10 cellular contexts compared by ENCODE assay signal in the genomic region with DNA sequence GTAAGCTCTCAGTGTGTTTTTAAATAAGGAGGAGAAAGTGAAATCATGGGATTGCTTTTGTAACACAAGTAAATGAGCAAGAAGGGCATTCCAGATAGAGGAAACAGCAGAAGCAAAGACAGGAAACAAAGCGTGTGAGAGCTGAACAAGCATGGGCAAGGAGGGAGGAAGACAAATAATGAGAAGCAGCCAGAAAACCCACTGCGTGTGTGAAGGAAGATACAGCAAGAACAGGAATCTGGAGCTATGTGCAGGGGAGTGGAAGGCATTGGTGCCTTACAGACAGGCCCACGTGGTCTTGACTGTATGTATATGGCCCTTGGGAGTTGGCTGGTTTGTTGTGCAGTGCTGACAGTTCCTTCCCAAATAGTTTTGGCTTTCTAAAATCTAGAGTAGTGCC.
DNase-seq lines count a peak whose midpoint lies in the region; ATAC-seq lines count a peak whose summit lies in the region.
"Had no signal": no experiment of that assay in that cellular context is flagged by ENCODE, and none has a peak within 500 bp of the region (broad histone marks: within the 10 kb centered on the region; RNA-seq: fewer than 3 reads in every experiment).

No MANE protein-coding gene starts in this region.

- ATAC-seq in HG02642 (IDR thresholded peaks at IDR 0.05; ENCODE audit: poor library complexity, unreplicated experiment), result peak; percentile 64
- ATAC-seq in HG02678 (IDR thresholded peaks at IDR 0.05; ENCODE audit: unreplicated experiment), result no peak

- peaks cover 59 to 83% (median 81%) of the 10 kb centered on the region in 3 donors for H3K4me1 Mint-ChIP-seq in CD8-positive, alpha-beta memory T cell

- CTCF ChIA-PET in CD8-positive, alpha-beta memory T cell (lab: Charles Lee), result interaction anchor here (6.5 kb wide), 1 partner anchor 11 kb away, joined by 29 read pairs; no protein-coding TSS in a partner anchor

- POLR2A ChIA-PET in CD8-positive, alpha-beta memory T cell (lab: Charles Lee), result no interaction called here

- WGBS in mesodermal cell (ENCODE audit: insufficient coverage in 2 of 2), 2 experiments, result 93 to 98% methylated on average over 3 of the region's 3 CpGs

- H3K4me3 ChIP-seq in CD8-positive, alpha-beta memory T cell (ENCODE audit: low read length), result no peak overlapping the region
- H3K4me3 ChIP-seq in adipocyte (ENCODE audit: low read length), result peak overlapping the region; percentile 39
- H3K4me3 ChIP-seq in mesodermal cell (ENCODE audit: extremely low read depth, insufficient read depth, low read length, poor library complexity, severe bottlenecking), result no peak overlapping the region
- H3K4me3 ChIP-seq: smooth muscle cell had no signal

- peak overlapping the region in 3 of 7 donors; percentile 1 to 29 (median 3) for H3K4me3 Mint-ChIP-seq in CD8-positive, alpha-beta memory T cell

- no peak overlapping the region for H3K27ac ChIP-seq in CD8-positive, alpha-beta memory T cell (ENCODE audit: low read depth, low read length)
- peak overlapping the region; percentile 0 for H3K27ac ChIP-seq in mesodermal cell (ENCODE audit: low read depth, low read length, severe bottlenecking)

- no peaks in the 10 kb centered on the region for H3K27me3 ChIP-seq in CD8-positive, alpha-beta memory T cell (ENCODE audit: insufficient read depth, low read length, poor library complexity, severe bottlenecking)
- no peaks in the 10 kb centered on the region for H3K27me3 ChIP-seq in adipocyte (replicated peaks; ENCODE audit: control insufficient read depth, insufficient read depth, low read length)

- peaks cover 40% of the 10 kb centered on the region for H3K4me1 ChIP-seq in CD8-positive, alpha-beta memory T cell (ENCODE audit: insufficient read depth, low read length)
- peaks cover 18% of the 10 kb centered on the region for H3K4me1 ChIP-seq in adipocyte (ENCODE audit: control insufficient read depth, insufficient read depth, low read length)
- H3K4me1 ChIP-seq in mesodermal cell (ENCODE audit: control insufficient read depth, insufficient read depth, low read length, poor library complexity, severe bottlenecking), result peaks cover 12% of the 10 kb centered on the region

- H3K36me3 ChIP-seq in CD8-positive, alpha-beta memory T cell (ENCODE audit: insufficient read depth, low read length), result no peaks in the 10 kb centered on the region
- H3K36me3 ChIP-seq in adipocyte (ENCODE audit: control insufficient read depth, insufficient read depth, low read length, severe bottlenecking), result no peaks in the 10 kb centered on the region
- peaks cover 40% of the 10 kb centered on the region for H3K36me3 ChIP-seq in mesodermal cell (ENCODE audit: control insufficient read depth, insufficient read depth, low read length)

- peak overlapping the region; percentile 28 for H3K9ac ChIP-seq in adipocyte (ENCODE audit: low read length)
- H3K9ac ChIP-seq: SK-N-SH had no signal

- no peaks in the 10 kb centered on the region for H3K27me3 Mint-ChIP-seq in CD8-positive, alpha-beta memory T cell

- peaks cover 0 to 53% (median 11%) of the 10 kb centered on the region in 3 donors for H3K36me3 Mint-ChIP-seq in CD8-positive, alpha-beta memory T cell

- no peak for DNase-seq in CD8-positive, alpha-beta memory T cell
- DNase-seq in adipocyte (ENCODE audit: low read depth) (no peak), activated gamma-delta T cell (lab: John Stamatoyannopoulos, UW) (no peak), NCI-H226 (no peak), NCI-H1436 treated with DMSO at 0.1 percent for 48 hours (lab: John Stamatoyannopoulos, UW) (no peak)
- DNase-seq: SK-N-SH had no signal

- no peaks in the 10 kb centered on the region for H3K9me3 ChIP-seq in CD8-positive, alpha-beta memory T cell (ENCODE audit: low read length)
- H3K9me3 ChIP-seq in adipocyte (ENCODE audit: control insufficient read depth, low read length), result no peaks in the 10 kb centered on the region
- no peaks in the 10 kb centered on the region for H3K9me3 ChIP-seq in mesodermal cell (ENCODE audit: control insufficient read depth, low read length)
- H3K9me3 ChIP-seq: SK-N-SH had no signal

- no peaks in the 10 kb centered on the region for H3K9me3 Mint-ChIP-seq in CD8-positive, alpha-beta memory T cell

- H3K27ac Mint-ChIP-seq in CD8-positive, alpha-beta memory T cell, result peak overlapping the region in 7 of 8 donors; percentile 3 to 81 (median 26)
